25 cellular contexts compared by ENCODE assay signal in genomic region chr18:48612917-48613316, GRCh38.
DNase-seq lines count a peak whose midpoint lies in the region; ATAC-seq, FAIRE-seq and TF ChIP-seq lines count a peak whose summit lies in the region.
"Had no signal": no experiment of that assay in that cellular context is flagged by ENCODE, and none has a peak within 500 bp of the region (broad histone marks: within the 10 kb centered on the region; RNA-seq: fewer than 3 reads in every experiment).

No MANE protein-coding gene starts in this region.

- H3K4me1 ChIP-seq in H1 (replicated peaks in 1 of 4; ENCODE audit: control insufficient read depth in 3 of 4, insufficient read depth in 4 of 4, low read length in 3 of 4) (peaks cover 4 to 16% (median 11%) of the 10 kb centered on the region in 4 experiments), tibial artery (peaks cover 0 to 82% (median 69%) of the 10 kb centered on the region in 4 donors)
- H3K4me1 ChIP-seq: right lobe of liver had no signal

- no peak overlapping the region for H2AK5ac ChIP-seq in H1 (ENCODE audit: low read depth, low read length)

- H2BK120ac ChIP-seq in H1 (replicated peaks; ENCODE audit: low read depth, low read length), result no peak overlapping the region

- H3K27ac ChIP-seq in RWPE1, result peak overlapping the region; percentile 5; the same call in 1 of the 2 replicates
- no peak overlapping the region for H3K27ac ChIP-seq in H1 (ENCODE audit: low read depth, low read length)
- peak overlapping the region; percentile 80 to 83 for H3K27ac ChIP-seq in tibial artery
- H3K27ac ChIP-seq: C4-2B, parathyroid adenoma, Peyer's patch, right lobe of liver, SK-N-MC had no signal

- POLR2A ChIA-PET in RWPE1 (lab: Yijun Ruan, JAX; ENCODE audit: low non-redundant PET), result no interaction called here
- POLR2A ChIA-PET in H1 (lab: Charles Lee; ENCODE audit: partially characterized antibody), result no interaction called here

- no peak overlapping the region for H3K9ac ChIP-seq in H1 (replicated peaks in 1 of 4; ENCODE audit: extremely low read depth in 1 of 4, low read depth in 3 of 4, low read length in 3 of 4)
- H3K9ac ChIP-seq: parathyroid adenoma had no signal

- peaks cover 1% of the 10 kb centered on the region; the same call in 1 of the 2 replicates for H3K79me1 ChIP-seq in H1 (ENCODE audit: low read depth, low read length)

- no peak overlapping the region for H4K5ac ChIP-seq in H1 (ENCODE audit: insufficient read length, low read depth, low read length)

- peak overlapping the region; percentile 19 for H3K27ac Mint-ChIP-seq in neural crest cell (ENCODE audit: unreplicated experiment)
- H3K27ac Mint-ChIP-seq: activated CD8-positive, alpha-beta T cell treated with anti-CD3 and anti-CD28 coated beads for 36 hours had no signal

- CTCF ChIA-PET in RWPE1 (lab: Yijun Ruan, JAX), result interaction anchor here (0.6 kb wide), 1 partner anchor 726 kb away, joined by 3 read pairs; no protein-coding TSS in a partner anchor
- CTCF ChIA-PET in H1 (lab: Charles Lee; ENCODE audit: partially characterized antibody), result interaction anchor here (0.7 to 3.8 kb wide), 4 partner anchors 26 to 604 kb away, joined by 3 to 19 read pairs (median 4); no protein-coding TSS in a partner anchor

- H3K4ac ChIP-seq in H1 (replicated peaks; ENCODE audit: insufficient read length, low read depth, low read length), result no peak overlapping the region

- H2BK12ac ChIP-seq in H1 (ENCODE audit: low read depth, low read length), result no peak overlapping the region

- no peak overlapping the region for H3K23ac ChIP-seq in H1 (ENCODE audit: insufficient read length)

- no peak overlapping the region for H3K56ac ChIP-seq in H1 (replicated peaks; ENCODE audit: insufficient read length, low read depth, low read length)

- no peak overlapping the region for H2BK5ac ChIP-seq in H1 (ENCODE audit: low read depth, low read length)

- no peak overlapping the region for H2BK20ac ChIP-seq in H1 (ENCODE audit: low read length)

- H3K9me3 ChIP-seq in H1 (ENCODE audit: insufficient read depth in 2 of 2, low read depth in 1 of 2, low read length in 1 of 2) (no peaks in the 10 kb centered on the region), tibial artery (no peaks in the 10 kb centered on the region)
- H3K9me3 ChIP-seq: MG63, Peyer's patch, right lobe of liver had no signal

- H2AFZ ChIP-seq in H1 (ENCODE audit: low read length), result no peak overlapping the region
- H2AFZ ChIP-seq: parathyroid adenoma had no signal

- H3K79me2 ChIP-seq in H1 (ENCODE audit: control insufficient read depth in 1 of 2, insufficient read depth in 2 of 2, low read length in 2 of 2), result peaks cover 0 to 3% of the 10 kb centered on the region in 2 experiments; a peak in 2 of 4 replicates

- H3K14ac ChIP-seq in H1 (ENCODE audit: insufficient read length), result no peak overlapping the region

- no peak overlapping the region for H3K18ac ChIP-seq in H1 (ENCODE audit: extremely low read depth, low read length)

- H3K4me3 Mint-ChIP-seq in neural crest cell, result no peak overlapping the region
- H3K4me3 Mint-ChIP-seq: activated CD8-positive, alpha-beta T cell treated with anti-CD3 and anti-CD28 coated beads for 36 hours had no signal

- H3K9me3 Mint-ChIP-seq in neural crest cell, result no peaks in the 10 kb centered on the region
- H3K9me3 Mint-ChIP-seq: activated CD8-positive, alpha-beta T cell treated with anti-CD3 and anti-CD28 coated beads for 36 hours had no signal

- no peak for FAIRE-seq in H1 (lab: Jason Lieb, UNC)
- FAIRE-seq: frontal cortex, H54, keratinocyte had no signal

- no peak for TF ChIP-seq EP300 in H1 (IDR thresholded peaks at IDR 0.05; ENCODE audit: borderline replicate concordance in 1 of 2, low read depth in 2 of 2, low read length in 2 of 2)

- H3K36me3 ChIP-seq in H1 (ENCODE audit: control insufficient read depth in 2 of 4, insufficient read depth in 4 of 4, low read length in 3 of 4) (no peaks in the 10 kb centered on the region), tibial artery (no peaks in the 10 kb centered on the region)
- H3K36me3 ChIP-seq: Peyer's patch had no signal

- H4K20me1 ChIP-seq in H1 (replicated peaks in 1 of 2; ENCODE audit: control insufficient read depth in 1 of 2, insufficient read depth in 2 of 2, low read length in 2 of 2), result peaks cover 0 to 4% of the 10 kb centered on the region in 2 experiments

- 63% methylated on average over 4 of the region's 4 CpGs; no CpG with 5 or more reads in 1 of the 2 experiments for WGBS in H1 (ENCODE audit: extremely low coverage in 1 of 2, insufficient coverage in 1 of 2, insufficient read length in 1 of 2, insufficient replicate concordance in 2 of 2, low coverage in 1 of 2, low lambda C conversion rate in 2 of 2, missing lambda C conversion rate in 1 of 2), 2 experiments

- no peaks in the 10 kb centered on the region for H3K27me3 Mint-ChIP-seq in neural crest cell (ENCODE audit: low read depth)
- H3K27me3 Mint-ChIP-seq: activated CD8-positive, alpha-beta T cell treated with anti-CD3 and anti-CD28 coated beads for 36 hours had no signal

- H3K4me1 Mint-ChIP-seq in neural crest cell, result peaks cover 14% of the 10 kb centered on the region

- no peaks in the 10 kb centered on the region for H3K27me3 ChIP-seq in H1 (replicated peaks in 1 of 4; ENCODE audit: control insufficient read depth in 3 of 4, extremely low read depth in 1 of 4, insufficient read depth in 3 of 4, low read length in 3 of 4)
- H3K27me3 ChIP-seq in tibial artery, result no peaks in the 10 kb centered on the region
- H3K27me3 ChIP-seq: MG63, Peyer's patch, right lobe of liver had no signal

- intact Hi-C loops in tibial artery (cut with DNase I; ENCODE audit: low total_unique reads), result loop anchor here (5.0 to 10.0 kb wide), 2 partner anchors 52 to 76 kb away; partner anchors contain the start of gene CTIF

- no peak overlapping the region; the same call in none of the 2 replicates for H4K8ac ChIP-seq in H1 (ENCODE audit: extremely low read depth, insufficient read depth, low read length)

- ATAC-seq in HG03565 (IDR thresholded peaks at IDR 0.05; ENCODE audit: unreplicated experiment), result no peak
- ATAC-seq: activated CD8-positive, alpha-beta T cell treated with anti-CD3 and anti-CD28 coated beads for 36 hours had no signal

- H2BK15ac ChIP-seq in H1 (ENCODE audit: low read length), result 0 out of 2 replicates have a peak overlapping the region, but pooled peaks have one; percentile 67

- no peak overlapping the region for H3K4me2 ChIP-seq in H1 (ENCODE audit: insufficient read depth in 1 of 2, low read depth in 2 of 2, low read length in 2 of 2)

- no peak overlapping the region for H4K91ac ChIP-seq in H1 (replicated peaks; ENCODE audit: insufficient read length, low read length)

- no peak for TF ChIP-seq RAD21 in H1 (IDR thresholded peaks at IDR 0.05 in 1 of 2, conservative IDR thresholded peaks at IDR 0.05 in 1 of 2; ENCODE audit: low read depth in 2 of 2, low read length in 2 of 2)

- no peaks in the 10 kb centered on the region for H3K23me2 ChIP-seq in H1 (ENCODE audit: low read depth, low read length)

- no peak for TF ChIP-seq POLR2A in H1 (IDR thresholded peaks at IDR 0.05; ENCODE audit: control extremely low read depth in 1 of 2, low read depth in 2 of 2, low read length in 2 of 2)

- DNase-seq in RWPE1 (ENCODE audit: low spot score) (no peak), H1 (ENCODE audit: low read depth in 1 of 2, low spot score in 2 of 2) (no peak), neural crest cell (ENCODE audit: low read depth, low spot score) (no peak), tibial artery (no peak), GDM1 (lab: John Stamatoyannopoulos, UW) (no peak), SW 1271 (lab: John Stamatoyannopoulos, UW) (no peak)
- DNase-seq in activated CD4-positive, alpha-beta T cell treated with anti-CD3 and anti-CD28 coated beads, Interleukin-2, amount 50 U/mL, for 48 hours, result no peak
- DNase-seq: activated CD8-positive, alpha-beta T cell treated with anti-CD3 and anti-CD28 coated beads for 36 hours; activated gamma-delta T cell; activated T-cell treated with anti-CD3 and anti-CD28 coated beads for 4 hours; central memory CD4-positive, alpha-beta T cell; effector CD4-positive, alpha-beta T cell; erythroblast; MG63; stimulated activated CD4-positive, alpha-beta T cell treated with anti-CD3 and anti-CD28 coated beads, Interleukin-15, amount 100 ng/mL, for 24 hours; T-helper 9 cell had no signal

- H3K4me3 ChIP-seq in H1 (ENCODE audit: extremely low read depth in 1 of 4, insufficient read depth in 2 of 4, low read depth in 3 of 4, low read length in 4 of 4) (no peak overlapping the region), tibial artery (no peak overlapping the region)
- H3K4me3 ChIP-seq: MG63, Peyer's patch, right lobe of liver, SK-N-MC had no signal

- TF ChIP-seq CTCF in RWPE1 (conservative IDR thresholded peaks at IDR 0.05; ENCODE audit: low read depth) (no peak), H1 (IDR thresholded peaks at IDR 0.05; ENCODE audit: control extremely low read depth in 1 of 3, insufficient read depth in 1 of 3, low read depth in 1 of 3, low read length in 3 of 3) (no peak), neural crest cell (conservative IDR thresholded peaks at IDR 0.05) (no peak), tibial artery (IDR thresholded peaks at IDR 0.05) (no peak)

- no peaks in the 10 kb centered on the region for H3K36me3 Mint-ChIP-seq in neural crest cell (ENCODE audit: low read depth)

TF ChIP-seq in H1, 55 proteins besides CTCF, POLR2A, EP300 and RAD21:
- TF ChIP-seq RNF2 (IDR thresholded peaks at IDR 0.05; ENCODE audit: borderline replicate concordance, low read depth, low read length, missing control alignments, poor library complexity, severe bottlenecking) (no peak), CBX8 (IDR thresholded peaks at IDR 0.05; ENCODE audit: borderline replicate concordance, low read depth, low read length) (no peak)
TF ChIP-seq in H1: peak in this region for 0.
